ENCODE assay signal across 18 cellular contexts in the genomic region with DNA sequence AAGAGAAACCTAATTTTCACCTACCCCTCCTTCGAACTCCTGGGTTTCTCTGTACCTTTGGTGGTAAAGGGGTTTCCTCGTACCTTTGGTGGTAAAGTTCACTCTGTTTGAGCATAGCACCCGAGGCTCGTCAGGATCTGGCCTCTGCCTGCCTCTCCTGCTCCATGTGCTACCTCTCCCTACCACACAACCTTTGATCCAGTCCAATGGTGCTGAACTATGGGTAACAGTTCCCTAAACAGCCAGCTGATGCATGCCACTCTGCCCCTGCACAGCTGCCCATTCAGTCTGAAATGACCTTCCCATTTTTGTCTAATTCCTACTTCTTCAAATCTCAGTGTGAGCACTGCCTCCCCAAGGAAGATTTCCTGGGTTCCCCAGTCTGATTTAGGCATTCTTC. TPM values are rescaled to one million over a fixed set of nuclear protein-coding genes. Genes with fewer than 3 reads are reported as not detected.
"Had no signal": no experiment of that assay in that cellular context is flagged by ENCODE, and none has a peak within 500 bp of the region (broad histone marks: within the 10 kb centered on the region; RNA-seq: fewer than 3 reads in every experiment).

No MANE protein-coding gene starts in this region.

- H3K27ac ChIP-seq: neural progenitor cell, ovary, stomach had no signal

- FAIRE-seq: TTC549, urothelium cell line had no signal

- H3K4me3 Mint-ChIP-seq: activated B cell treated with CpG ODN at 0.5 μM for 24 hours; activated naive CD4-positive, alpha-beta T cell treated with anti-CD3 and anti-CD28 coated beads, Interleukin-2, amount 10 ng/mL, durations not matched to agents 7 days and 5 days; mesothelial cell of epicardium; neural progenitor cell; T-helper 17 cell had no signal

- H3K9me3 Mint-ChIP-seq: activated B cell treated with CpG ODN at 0.5 μM for 24 hours; activated naive CD4-positive, alpha-beta T cell treated with anti-CD3 and anti-CD28 coated beads, Interleukin-2, amount 10 ng/mL, durations not matched to agents 7 days and 5 days; mesothelial cell of epicardium; neural progenitor cell had no signal

- H3K4me1 Mint-ChIP-seq: activated B cell treated with CpG ODN at 0.5 μM for 24 hours had no signal

- H3K36me3 Mint-ChIP-seq: activated naive CD4-positive, alpha-beta T cell treated with anti-CD3 and anti-CD28 coated beads, Interleukin-2, amount 10 ng/mL, durations not matched to agents 7 days and 5 days; mesothelial cell of epicardium; neural progenitor cell had no signal

- H3K27ac Mint-ChIP-seq: activated B cell treated with CpG ODN at 0.5 μM for 24 hours; activated naive CD4-positive, alpha-beta T cell treated with anti-CD3 and anti-CD28 coated beads, Interleukin-2, amount 10 ng/mL, durations not matched to agents 7 days and 5 days; mesothelial cell of epicardium; T-helper 17 cell had no signal

- H3K9me3 ChIP-seq: ovary, stomach, thoracic aorta had no signal

- H2AFZ ChIP-seq: neural progenitor cell had no signal

- H3K4me3 ChIP-seq: neural progenitor cell, ovary, stomach, thoracic aorta had no signal

- H3K9ac ChIP-seq: neural progenitor cell had no signal

- H3K27me3 ChIP-seq: neural progenitor cell, ovary, stomach had no signal

- ATAC-seq: T-helper 17 cell had no signal

- H3K4me2 ChIP-seq: neural progenitor cell had no signal

- DNase-seq: activated B cell treated with CpG ODN at 0.5 μM for 24 hours; activated CD4-positive, alpha-beta T cell treated with anti-CD3 and anti-CD28 coated beads, Interleukin-2, amount 50 U/mL, for 4 hours; activated naive CD4-positive, alpha-beta T cell treated with anti-CD3 and anti-CD28 coated beads, Interleukin-2, amount 10 ng/mL, durations not matched to agents 7 days and 5 days; activated T-cell treated with anti-CD3 and anti-CD28 coated beads, Interleukin-2, amount 50 U/mL, for 1 hour; anterior cingulate cortex; dermis blood vessel endothelial cell; head of caudate nucleus; ovary; stomach; T-helper 17 cell had no signal

- H3K36me3 ChIP-seq: neural progenitor cell, ovary, stomach, thoracic aorta had no signal

RNA-seq across cellular contexts. Expression of gene OVAAL, which starts 14.0 kb away (rescaled TPM):
- total RNA-seq: activated B cell treated with CpG ODN at 0.5 μM for 24 hours, cerebellum, dermis blood vessel endothelial cell, lower leg skin, mesothelial cell of epicardium, ovary, stomach, T-helper 17 cell, thoracic aorta had no signal
- polyA plus RNA-seq: esophagus, ovary, stomach had no signal
